Comparison of ENCODE assay signal across 15 cellular contexts in the genomic region with DNA sequence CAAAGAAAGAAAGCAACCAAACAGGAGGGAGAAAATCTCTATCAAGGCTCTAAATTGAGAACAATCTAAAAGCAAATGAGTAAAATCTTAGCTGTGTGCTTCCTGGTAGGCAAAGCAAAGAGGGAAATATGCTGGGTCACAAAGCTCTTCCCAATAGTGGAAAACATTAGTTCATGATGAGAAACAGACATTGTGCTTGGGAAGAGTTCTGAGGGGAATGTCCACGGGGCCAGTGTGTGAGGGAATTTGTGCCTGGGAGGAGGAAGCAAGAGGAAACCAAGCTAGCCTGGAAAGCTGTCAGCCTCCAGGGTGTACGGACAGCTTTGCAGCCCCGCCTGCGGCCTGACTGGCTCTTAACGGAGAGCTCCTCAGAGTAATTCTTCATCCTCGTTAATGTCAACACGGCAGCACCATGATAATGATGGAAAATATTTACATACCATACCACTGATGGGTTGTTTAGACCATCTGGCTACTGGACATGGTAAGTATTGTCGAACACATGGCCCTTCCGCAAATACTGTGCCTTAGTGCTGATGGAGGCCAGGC. TPM values are rescaled to one million over a fixed set of nuclear protein-coding genes. Genes with fewer than 3 reads are reported as not detected.
A peak's percentile ranks its signal among the peaks of the same experiment; 100 is the strongest.
DNase-seq lines count a peak whose midpoint lies in the region; ATAC-seq and TF ChIP-seq lines count a peak whose summit lies in the region.
"Had no signal": no experiment of that assay in that cellular context is flagged by ENCODE, and none has a peak within 500 bp of the region (broad histone marks: within the 10 kb centered on the region; RNA-seq: fewer than 3 reads in every experiment).

No MANE protein-coding gene starts in this region.

- no peak overlapping the region for H3K27ac ChIP-seq in breast epithelium

- H3K27me3 Mint-ChIP-seq in HFFc6 (ENCODE audit: insufficient read depth) = peaks cover 14% of the 10 kb centered on the region; the same call in 1 of the 2 replicates
- no peaks in the 10 kb centered on the region for H3K27me3 Mint-ChIP-seq in T-cell
- H3K27me3 Mint-ChIP-seq in naive thymus-derived CD8-positive, alpha-beta T cell = no peaks in the 10 kb centered on the region

- H3K27ac Mint-ChIP-seq in HFFc6 (no peak overlapping the region), T-cell (peak overlapping the region; percentile 17 to 81)
- peak overlapping the region in 9 of 10 donors; percentile 71 to 97 (median 89) for H3K27ac Mint-ChIP-seq in naive thymus-derived CD8-positive, alpha-beta T cell

- no peaks in the 10 kb centered on the region for H3K9me3 Mint-ChIP-seq in HFFc6
- H3K9me3 Mint-ChIP-seq in T-cell = no peaks in the 10 kb centered on the region
- H3K9me3 Mint-ChIP-seq in naive thymus-derived CD8-positive, alpha-beta T cell = no peaks in the 10 kb centered on the region
- H3K9me3 Mint-ChIP-seq: CD14-positive monocyte had no signal

- H3K4me3 Mint-ChIP-seq in HFFc6 (no peak overlapping the region), T-cell (no peak overlapping the region)
- peak overlapping the region in 1 of 10 donors; percentile 30 for H3K4me3 Mint-ChIP-seq in naive thymus-derived CD8-positive, alpha-beta T cell
- H3K4me3 Mint-ChIP-seq: CD14-positive monocyte had no signal

- no peaks in the 10 kb centered on the region for H3K36me3 ChIP-seq in breast epithelium

- H3K36me3 Mint-ChIP-seq in HFFc6 (ENCODE audit: low read depth) = no peaks in the 10 kb centered on the region
- H3K36me3 Mint-ChIP-seq in T-cell = no peaks in the 10 kb centered on the region
- H3K36me3 Mint-ChIP-seq in naive thymus-derived CD8-positive, alpha-beta T cell = no peaks in the 10 kb centered on the region
- H3K36me3 Mint-ChIP-seq: CD14-positive monocyte had no signal

- TF ChIP-seq CTCF in HFFc6 (IDR thresholded peaks at IDR 0.05) (no peak), breast epithelium (IDR thresholded peaks at IDR 0.05) (no peak)

- no peak for TF ChIP-seq POLR2A in breast epithelium (IDR thresholded peaks at IDR 0.05)

- H3K9me3 ChIP-seq in breast epithelium = no peaks in the 10 kb centered on the region

- POLR2A ChIA-PET in T-cell (lab: Charles Lee) = interaction anchor here in 1 of 2 donors (0.5 kb wide), 1 partner anchor 720 kb away, joined by 4 read pairs; no protein-coding TSS in a partner anchor
- POLR2A ChIA-PET in naive thymus-derived CD8-positive, alpha-beta T cell (lab: Charles Lee) = interaction anchor here (0.6 to 9.9 kb wide), 10 partner anchors 10 to 1325 kb away, joined by 3 to 143 read pairs (median 5); a partner anchor contains a TSS

- ATAC-seq in T-cell (replicated peaks in 1 of 4) (no peak), GM19467 (IDR thresholded peaks at IDR 0.05; ENCODE audit: unreplicated experiment) (no peak)
- no peak for ATAC-seq in naive thymus-derived CD8-positive, alpha-beta T cell

- H3K4me3 ChIP-seq in breast epithelium = no peak overlapping the region

- intact Hi-C loops in breast epithelium (cut with DNase I; ENCODE audit: low total_unique reads) = no loop called here

- no peaks in the 10 kb centered on the region for H3K27me3 ChIP-seq in breast epithelium

- DNase-seq in AG20443 (ENCODE audit: low spot score) (peak; percentile 59), HFFc6 (peak; percentile 18), T-cell (no peak), cerebellar nuclear complex (lab: John Stamatoyannopoulos, UW) (no peak), NCI-H2171 treated with DMSO at 0.1 percent for 48 hours (lab: John Stamatoyannopoulos, UW) (no peak), breast epithelium (ENCODE audit: low spot score in 2 of 2) (no peak)
- DNase-seq in naive thymus-derived CD8-positive, alpha-beta T cell = no peak
- DNase-seq: activated CD4-positive, alpha-beta T cell treated with anti-CD3 and anti-CD28 coated beads, Interleukin-2, amount 50 U/mL, for 4 hours; central memory CD4-positive, alpha-beta T cell; mesendoderm; NCI-H1694 treated with DMSO at 0.1 percent for 48 hours; OCI-M1; stimulated activated naive CD4-positive, alpha-beta T cell treated with Interleukin-2 at 50 U/mL for 16 hours had no signal

- CTCF ChIA-PET in T-cell (lab: Charles Lee) = no interaction called here

- H3K4me1 ChIP-seq in breast epithelium = no peaks in the 10 kb centered on the region

- H3K4me1 Mint-ChIP-seq in HFFc6 (ENCODE audit: low read depth) (peaks cover 36% of the 10 kb centered on the region), T-cell (peaks cover 84 to 90% (median 88%) of the 10 kb centered on the region in 3 donors)
- H3K4me1 Mint-ChIP-seq in naive thymus-derived CD8-positive, alpha-beta T cell = peaks cover 49 to 93% (median 90%) of the 10 kb centered on the region in 4 donors

RNA-seq across cellular contexts. Expression of a gene that starts 32.4 kb away (rescaled TPM):
- 1 to 10 TPM; 1.5 to 5.1 (median 4.1) TPM for total RNA-seq in HFFc6 (2021; fragmentation: NEBNext Ultra II Directional; extraction: Animal tissue kit (Norgen Biotek cat#: 25700))
- total RNA-seq in T-cell = 10 to 100 TPM; 32.0 to 56.5 (median 34.8) TPM
- total RNA-seq in naive thymus-derived CD8-positive, alpha-beta T cell = 10 to 100 TPM; 36.9 to 42.7 TPM
- polyA plus RNA-seq in naive thymus-derived CD8-positive, alpha-beta T cell = 1 to 10 TPM; 4.0 to 6.3 (median 4.7) TPM
- total RNA-seq in breast epithelium = 1 to 10 TPM; 2.3 to 7.5 (median 2.4) TPM

Comparison
In these comparisons a context has a peak if more than half of its experiments do, and no peak if none do; other contexts are left out.
1. DNase-seq: peak in AG20443 (single experiment) and HFFc6 (single experiment); none in T-cell (0 of 34), naive thymus-derived CD8-positive, alpha-beta T cell (0 of 10), cerebellar nuclear complex (0 of 2), NCI-H2171 treated with DMSO at 0.1 percent for 48 hours (single experiment) and breast epithelium (0 of 2).